In the genomic region with DNA sequence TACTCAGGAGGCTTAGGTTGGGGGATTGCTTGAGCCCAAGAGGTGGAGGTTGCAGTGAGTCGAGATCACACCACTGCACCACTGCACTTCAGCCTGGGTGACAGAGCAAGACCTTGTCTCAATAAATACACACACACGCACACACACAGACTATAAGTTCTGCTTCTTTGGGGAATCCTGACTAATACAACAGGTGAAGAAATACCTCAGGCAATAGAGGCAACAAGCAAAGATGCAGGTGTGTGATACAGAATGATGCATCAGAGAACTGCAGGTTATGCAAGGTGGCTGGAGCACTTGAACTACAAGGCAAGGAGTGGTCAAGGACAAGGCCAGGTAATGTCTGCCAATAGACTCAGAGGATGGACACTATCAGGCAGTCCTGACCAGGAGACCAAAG, we compare ENCODE assay signal across 23 cellular contexts.
"Had no signal": no experiment of that assay in that cellular context is flagged by ENCODE, and none has a peak within 500 bp of the region (broad histone marks: within the 10 kb centered on the region; RNA-seq: fewer than 3 reads in every experiment).

No MANE protein-coding gene starts in this region.

- H3K27me3 ChIP-seq: MG63, SJSA1 had no signal

- FAIRE-seq: RCC 7860 had no signal

- H3K4me3 ChIP-seq: MG63, SJSA1, SK-N-MC had no signal

- H3K36me3 ChIP-seq: MG63, SJSA1 had no signal

- H3K27ac ChIP-seq: SJSA1, SK-N-MC had no signal

- H3K4me1 ChIP-seq: SJSA1 had no signal

- DNase-seq: KBM-7, MG63, NCI-H1092, NCI-H1105 treated with DMSO at 0.1 percent for 48 hours, NCI-H1417 treated with DMSO at 0.1 percent for 48 hours, NCI-H146, NCI-H1694 treated with DMSO at 0.1 percent for 48 hours, NCI-H1930, NCI-H2081, NCI-H2107, NCI-H2171, NCI-H226, NCI-H446, NCI-H510A, NCI-H524 treated with DMSO at 0.1 percent for 48 hours, NCI-H69, NCI-H774, Right ventricle myocardium superior, RPMI8226, SIG-M5 had no signal

- H3K9me3 ChIP-seq: MG63, SJSA1 had no signal
